1 cellular context compared by ENCODE assay signal in the genomic region with DNA sequence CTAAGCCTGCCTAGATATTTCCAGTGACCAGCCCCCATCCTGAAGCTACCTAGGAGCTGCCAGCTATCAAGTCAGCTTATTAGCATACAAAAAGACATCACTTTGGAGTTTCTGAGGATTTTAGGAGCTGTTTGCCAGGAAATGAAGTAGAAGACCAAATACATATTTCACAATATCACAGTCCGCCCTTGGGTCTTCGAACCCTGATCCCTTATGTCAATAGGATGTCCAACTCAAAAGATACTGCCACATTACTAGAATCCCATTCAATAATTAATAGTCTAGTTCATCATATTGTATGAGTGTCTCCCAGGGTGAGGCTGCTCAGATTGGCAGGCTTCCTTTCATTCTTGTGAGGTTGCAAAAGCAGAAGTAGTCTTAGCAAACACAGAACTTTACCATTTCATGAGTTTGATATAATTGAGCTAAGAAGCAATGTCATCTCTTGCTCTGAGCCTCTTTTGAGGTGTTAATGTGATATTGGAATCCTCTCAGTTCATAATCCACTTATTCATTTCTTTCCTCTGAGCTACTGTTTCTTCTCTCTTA.
TF ChIP-seq lines count a peak whose summit lies in the region.

No MANE protein-coding gene starts in this region.

TF ChIP-seq in H1, 55 proteins besides CTCF, POLR2A, EP300 and RAD21:
- TF ChIP-seq BACH1 (IDR thresholded peaks at IDR 0.05; ENCODE audit: low read length) (no peak), TCF12 (IDR thresholded peaks at IDR 0.05; ENCODE audit: low read depth, low read length) (no peak), HDAC6 (IDR thresholded peaks at IDR 0.05; ENCODE audit: low read depth, low read length) (no peak), KDM5A (IDR thresholded peaks at IDR 0.05; ENCODE audit: low read length) (no peak), SAP30 (IDR thresholded peaks at IDR 0.05; ENCODE audit: insufficient read depth, insufficient replicate concordance, low read length) (no peak)
- TF ChIP-seq, protein P1, sequence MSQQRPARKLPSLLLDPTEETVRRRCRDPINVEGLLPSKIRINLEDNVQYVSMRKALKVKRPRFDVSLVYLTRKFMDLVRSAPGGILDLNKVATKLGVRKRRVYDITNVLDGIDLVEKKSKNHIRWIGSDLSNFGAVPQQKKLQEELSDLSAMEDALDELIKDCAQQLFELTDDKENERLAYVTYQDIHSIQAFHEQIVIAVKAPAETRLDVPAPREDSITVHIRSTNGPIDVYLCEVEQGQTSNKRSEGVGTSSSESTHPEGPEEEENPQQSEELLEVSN (IDR thresholded peaks at IDR 0.05), result no peak
